1 cellular context compared by ENCODE assay signal in genomic region chr20:38751360-38751976, GRCh38.
TF ChIP-seq lines count a peak whose summit lies in the region.

No MANE protein-coding gene starts in this region.

TF ChIP-seq in H1, 55 proteins besides CTCF, POLR2A, EP300 and RAD21 (continued from another document):
- no peak for TF ChIP-seq USF2 (IDR thresholded peaks at IDR 0.05; ENCODE audit: low read length)
TF ChIP-seq in H1: peak in this region for 0.
